In the genomic region with DNA sequence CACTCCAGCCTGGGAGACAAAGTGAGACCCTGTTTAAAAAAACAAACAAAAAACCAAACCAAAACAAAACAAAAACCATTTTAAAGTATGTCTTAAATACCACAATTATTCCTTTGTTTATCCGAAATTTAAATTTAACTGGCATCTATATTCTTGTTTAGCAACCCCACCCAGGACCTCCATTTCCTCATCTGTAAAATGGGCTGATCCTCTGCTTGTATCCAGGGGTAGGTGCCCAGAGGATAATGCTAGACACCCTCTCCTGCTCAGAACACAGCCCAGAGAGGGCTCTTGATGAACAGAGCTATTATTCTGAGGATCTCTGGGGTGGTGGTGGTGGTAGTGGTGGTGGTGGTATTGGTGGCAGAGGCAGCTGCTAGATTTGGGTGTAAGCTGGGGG, we compare ENCODE assay signal across 14 cellular contexts. TPM values are rescaled to one million over a fixed set of nuclear protein-coding genes. Genes with fewer than 3 reads are reported as not detected.
A peak's percentile ranks its signal among the peaks of the same experiment; 100 is the strongest.
DNase-seq lines count a peak whose midpoint lies in the region; ATAC-seq, FAIRE-seq and TF ChIP-seq lines count a peak whose summit lies in the region.
"Had no signal": no experiment of that assay in that cellular context is flagged by ENCODE, and none has a peak within 500 bp of the region (broad histone marks: within the 10 kb centered on the region; RNA-seq: fewer than 3 reads in every experiment).

No MANE protein-coding gene starts in this region.

- H3K27ac Mint-ChIP-seq in T-helper 2 cell treated with Interferon-gamma antibody and Interleukin-4, amounts not matched to agents 5 μg/mL and 100 μg/mL, for 36 hours, result peak overlapping the region; percentile 89
- peak overlapping the region; percentile 73 for H3K27ac Mint-ChIP-seq in dendritic cell treated with granulocyte-macrophage colony-stimulating factor and Interleukin-4, amounts not matched to agents 40 ng/mL and 50 ng/mL, for 4 days

- no peak for DNase-seq in T-helper 2 cell treated with Interferon-gamma antibody and Interleukin-4, amounts not matched to agents 5 μg/mL and 100 μg/mL, for 36 hours (ENCODE audit: low spot score)
- DNase-seq in T-helper 2 cell, result no peak
- DNase-seq in HepG2 (ENCODE audit: low spot score), result no peak
- no peak for DNase-seq in right lobe of liver
- no peak for DNase-seq in spleen
- DNase-seq in PC-3, result no peak
- DNase-seq in Kasumi-1 (lab: John Stamatoyannopoulos, UW), result no peak
- DNase-seq: 8988T, NCI-H1417, NCI-H2029, NCI-H510A treated with DMSO at 0.1 percent for 48 hours had no signal

- peaks cover 53% of the 10 kb centered on the region for H3K4me1 Mint-ChIP-seq in T-helper 2 cell treated with Interferon-gamma antibody and Interleukin-4, amounts not matched to agents 5 μg/mL and 100 μg/mL, for 36 hours (ENCODE audit: low read depth)
- peaks cover 45% of the 10 kb centered on the region for H3K4me1 Mint-ChIP-seq in dendritic cell treated with granulocyte-macrophage colony-stimulating factor and Interleukin-4, amounts not matched to agents 40 ng/mL and 50 ng/mL, for 4 days (ENCODE audit: low read depth)

- H2AFZ ChIP-seq in HepG2 (ENCODE audit: low read length) (no peak overlapping the region), PC-3 (ENCODE audit: low read length) (no peak overlapping the region)

- H3K9me3 ChIP-seq in HepG2 (ENCODE audit: low read length), result no peaks in the 10 kb centered on the region
- H3K9me3 ChIP-seq in right lobe of liver, result no peaks in the 10 kb centered on the region
- no peaks in the 10 kb centered on the region for H3K9me3 ChIP-seq in spleen
- no peaks in the 10 kb centered on the region for H3K9me3 ChIP-seq in PC-3 (ENCODE audit: low read length)
- H3K9me3 ChIP-seq: BLaER1, HAP-1 had no signal

- H3K4me2 ChIP-seq in HepG2 (ENCODE audit: low read depth, low read length) (no peak overlapping the region), PC-3 (ENCODE audit: low read length) (no peak overlapping the region)
- H3K4me2 ChIP-seq: BLaER1 had no signal

- in situ Hi-C loops in HepG2 (cut with HindIII; ENCODE audit: extremely low pct_ligation_motif_present, low pct_unique_long_range_greater_than_20kb), result no loop called here

- no TSS peak for BruUV-seq in HepG2 (replicated peaks; lab: Mats Ljungman, UMichigan)
- BruUV-seq in PC-3 (replicated peaks; lab: Mats Ljungman, UMichigan), result no TSS peak

- no peaks in the 10 kb centered on the region for H3K9me3 Mint-ChIP-seq in T-helper 2 cell treated with Interferon-gamma antibody and Interleukin-4, amounts not matched to agents 5 μg/mL and 100 μg/mL, for 36 hours
- H3K9me3 Mint-ChIP-seq in dendritic cell treated with granulocyte-macrophage colony-stimulating factor and Interleukin-4, amounts not matched to agents 40 ng/mL and 50 ng/mL, for 4 days, result no peaks in the 10 kb centered on the region

- H3K79me2 ChIP-seq in HepG2 (ENCODE audit: insufficient read depth, low read length), result no peaks in the 10 kb centered on the region
- H3K79me2 ChIP-seq in PC-3 (ENCODE audit: low read length), result no peaks in the 10 kb centered on the region

- intact Hi-C loops in HepG2 (cut with micrococcal nuclease; ENCODE audit: unreplicated experiment) (no loop called here), right lobe of liver (cut with DNase I) (loop anchor here in 1 of 2 donors (10.0 kb wide), 1 partner anchor 107 kb away; no protein-coding TSS in a partner anchor), spleen (cut with DNase I; ENCODE audit: low total_unique reads) (loop anchor here (10.0 kb wide), 2 partner anchors 67 to 97 kb away; no protein-coding TSS in a partner anchor), PC-3 (cut with micrococcal nuclease) (no loop called here)
- intact Hi-C loops in dendritic cell treated with granulocyte-macrophage colony-stimulating factor and Interleukin-4, amounts not matched to agents 40 ng/mL and 50 ng/mL, for 4 days (cut with micrococcal nuclease), result no loop called here

- no peak for TF ChIP-seq POLR2A in HepG2 (IDR thresholded peaks at IDR 0.05; ENCODE audit: insufficient read depth in 1 of 2, low read depth in 2 of 2, low read length in 2 of 2)
- TF ChIP-seq POLR2A in right lobe of liver (IDR thresholded peaks at IDR 0.05), result no peak
- TF ChIP-seq POLR2A in spleen (IDR thresholded peaks at IDR 0.05), result no peak

- no peaks in the 10 kb centered on the region for H4K20me1 ChIP-seq in HepG2 (ENCODE audit: insufficient read depth, low read length)
- no peaks in the 10 kb centered on the region for H4K20me1 ChIP-seq in PC-3 (ENCODE audit: low read length)
- H4K20me1 ChIP-seq: BLaER1 had no signal

- no peaks in the 10 kb centered on the region for H3K36me3 Mint-ChIP-seq in T-helper 2 cell treated with Interferon-gamma antibody and Interleukin-4, amounts not matched to agents 5 μg/mL and 100 μg/mL, for 36 hours (ENCODE audit: low read depth)
- H3K36me3 Mint-ChIP-seq in dendritic cell treated with granulocyte-macrophage colony-stimulating factor and Interleukin-4, amounts not matched to agents 40 ng/mL and 50 ng/mL, for 4 days (ENCODE audit: low read depth), result no peaks in the 10 kb centered on the region

- CTCF ChIA-PET in HepG2 (lab: Yijun Ruan, JAX; ENCODE audit: low intra/inter-chr PET ratio, low total read pairs), result no interaction called here
- CTCF ChIA-PET in PC-3 (lab: Charles Lee), result no interaction called here

- ATAC-seq in HepG2 (no peak), right lobe of liver (no peak), PC-3 (no peak)

- no peak overlapping the region for H3K4me3 ChIP-seq in HepG2 (replicated peaks in 1 of 3; ENCODE audit: insufficient read depth in 1 of 3, low read depth in 2 of 3, low read length in 3 of 3)
- H3K4me3 ChIP-seq in right lobe of liver, result no peak overlapping the region
- H3K4me3 ChIP-seq in spleen, result no peak overlapping the region
- no peak overlapping the region for H3K4me3 ChIP-seq in PC-3 (ENCODE audit: low read length)
- H3K4me3 ChIP-seq: BLaER1, HAP-1 had no signal

- 3% methylated on average over 1 of the region's 1 CpG for WGBS in HepG2 (ENCODE audit: low lambda C conversion rate)
- 64% methylated on average over 1 of the region's 1 CpG for WGBS in right lobe of liver (ENCODE audit: insufficient coverage, low coverage, low lambda C conversion rate, missing lambda C conversion rate)
- 91 to 100% (median 94%) methylated on average over 1 of the region's 1 CpG for WGBS in spleen, 5 donors

- H3K36me3 ChIP-seq in HepG2 (replicated peaks in 1 of 2; ENCODE audit: control insufficient read depth in 1 of 2, insufficient read depth in 2 of 2, low read length in 2 of 2) (no peaks in the 10 kb centered on the region), right lobe of liver (no peaks in the 10 kb centered on the region), spleen (no peaks in the 10 kb centered on the region), PC-3 (ENCODE audit: low read depth, low read length) (no peaks in the 10 kb centered on the region)
- H3K36me3 ChIP-seq: BLaER1, HAP-1 had no signal

- H3K4me3 Mint-ChIP-seq in T-helper 2 cell treated with Interferon-gamma antibody and Interleukin-4, amounts not matched to agents 5 μg/mL and 100 μg/mL, for 36 hours, result peak overlapping the region; percentile 38
- H3K4me3 Mint-ChIP-seq in dendritic cell treated with granulocyte-macrophage colony-stimulating factor and Interleukin-4, amounts not matched to agents 40 ng/mL and 50 ng/mL, for 4 days, result no peak overlapping the region

- H3K9me2 ChIP-seq in PC-3 (replicated peaks; ENCODE audit: low read length), result no peaks in the 10 kb centered on the region

- no peaks in the 10 kb centered on the region for H3K27me3 Mint-ChIP-seq in T-helper 2 cell treated with Interferon-gamma antibody and Interleukin-4, amounts not matched to agents 5 μg/mL and 100 μg/mL, for 36 hours (ENCODE audit: low read depth)
- H3K27me3 Mint-ChIP-seq in dendritic cell treated with granulocyte-macrophage colony-stimulating factor and Interleukin-4, amounts not matched to agents 40 ng/mL and 50 ng/mL, for 4 days, result no peaks in the 10 kb centered on the region

- POLR2A ChIA-PET in HepG2 (lab: Yijun Ruan, JAX), result no interaction called here
- POLR2A ChIA-PET in PC-3 (lab: Charles Lee; ENCODE audit: unreplicated experiment), result no interaction called here

- TF ChIP-seq EP300 in HepG2 (IDR thresholded peaks at IDR 0.05; ENCODE audit: low read depth in 2 of 2, low read length in 2 of 2) (no peak), HepG2 (CRISPR knock-in tag; IDR thresholded peaks at IDR 0.05; ENCODE audit: borderline replicate concordance) (no peak)

- H3K27ac ChIP-seq in HepG2 (ENCODE audit: extremely low read length, insufficient read depth, low read length) (no peak overlapping the region), right lobe of liver (no peak overlapping the region), spleen (peak overlapping the region in 2 of 8 donors; percentile 65 to 87), PC-3 (ENCODE audit: low read length) (no peak overlapping the region)
- H3K27ac ChIP-seq: BLaER1 had no signal

- TF ChIP-seq RAD21 in HepG2 (CRISPR knock-in tag; IDR thresholded peaks at IDR 0.05), result no peak

- H3K27me3 ChIP-seq in HepG2 (ENCODE audit: control insufficient read depth in 1 of 2, insufficient read depth in 2 of 2, low read length in 2 of 2) (peaks cover 0 to 4% of the 10 kb centered on the region in 2 experiments; a peak in 2 of 5 replicates), right lobe of liver (no peaks in the 10 kb centered on the region), spleen (replicated peaks in 1 of 7) (no peaks in the 10 kb centered on the region), PC-3 (ENCODE audit: low read length) (no peaks in the 10 kb centered on the region)
- H3K27me3 ChIP-seq: BLaER1 had no signal

- H3K4me1 ChIP-seq in HepG2 (ENCODE audit: insufficient read depth, low read length) (peaks cover 31% of the 10 kb centered on the region), right lobe of liver (no peaks in the 10 kb centered on the region), spleen (peaks cover 21 to 43% (median 35%) of the 10 kb centered on the region in 6 donors), PC-3 (ENCODE audit: insufficient read depth, low read length) (no peaks in the 10 kb centered on the region)
- H3K4me1 ChIP-seq: HAP-1 had no signal

- H3K9ac ChIP-seq in HepG2 (ENCODE audit: insufficient read depth, low read depth, low read length), result no peak overlapping the region
- no peak overlapping the region for H3K9ac ChIP-seq in PC-3 (ENCODE audit: low read length)
- H3K9ac ChIP-seq: BLaER1 had no signal

- TF ChIP-seq CTCF in HepG2 (CRISPR knock-in tag; IDR thresholded peaks at IDR 0.05) (no peak), right lobe of liver (IDR thresholded peaks at IDR 0.05) (no peak), spleen (IDR thresholded peaks at IDR 0.05 in 8 of 11, conservative IDR thresholded peaks at IDR 0.05 in 3 of 11) (no peak), PC-3 (conservative IDR thresholded peaks at IDR 0.05; ENCODE audit: low read depth, low read length) (no peak)

- FAIRE-seq in HepG2 (lab: Jason Lieb, UNC), result no peak

- no peaks in the 10 kb centered on the region for H3F3A ChIP-seq in PC-3 (ENCODE audit: low read length, unreplicated experiment)

RNA-seq across cellular contexts. Expression of gene SH2D7, which starts 9.8 kb away (rescaled TPM):
- total RNA-seq in HepG2 (2016; rRNA removed; fragmentation: Illumina TruSeq; extraction: Trizol), result not detected in 2 replicates
- not detected in 2 replicates for total RNA-seq in HepG2 (2016; cell fraction: cytosol; rRNA removed; fragmentation: Illumina TruSeq; extraction: Trizol; ENCODE audit: low read depth)
- total RNA-seq in HepG2 (2016; cell fraction: insoluble cytoplasmic fraction; rRNA removed; fragmentation: Illumina TruSeq; extraction: Trizol), result not detected in 2 replicates
- not detected in 2 replicates for total RNA-seq in HepG2 (2016; cell fraction: membrane; rRNA removed; fragmentation: Illumina TruSeq; extraction: Trizol)
- total RNA-seq in HepG2 (2016; cell fraction: nucleus; rRNA removed; fragmentation: Illumina TruSeq; extraction: Trizol), result not detected in 2 replicates
- not detected in 2 replicates for polyA plus RNA-seq in HepG2 (2011; rRNA removed)
- polyA plus RNA-seq in HepG2 (2011; cell fraction: cytosol; rRNA removed), result not detected in 2 replicates
- not detected in 2 replicates for polyA plus RNA-seq in HepG2 (2011; cell fraction: nucleus; rRNA removed)
- 0.05 TPM in 1 of 2 replicates, not detected in the other for polyA plus RNA-seq in HepG2 (2012)
- not detected in 2 replicates for polyA plus RNA-seq in HepG2 (2016; cell fraction: cytosol; fragmentation: Illumina TruSeq; extraction: Trizol; ENCODE audit: low read depth)
- polyA plus RNA-seq in HepG2 (2016; cell fraction: insoluble cytoplasmic fraction; fragmentation: Illumina TruSeq; extraction: Trizol; ENCODE audit: low read depth), result not detected in 2 replicates
- polyA plus RNA-seq in HepG2 (2016; cell fraction: membrane; fragmentation: Illumina TruSeq; extraction: Trizol; ENCODE audit: low read depth), result not detected in 2 replicates
- polyA plus RNA-seq in HepG2 (2016; cell fraction: nucleus; fragmentation: Illumina TruSeq; extraction: Trizol; ENCODE audit: insufficient read depth, low read depth), result not detected in 2 replicates
- polyA minus RNA-seq in HepG2 (2011; rRNA and poly(A)+ RNA removed; ENCODE audit: low replicate concordance), result not detected in 2 replicates
- not detected in 2 replicates for polyA minus RNA-seq in HepG2 (2011; cell fraction: cytosol; rRNA and poly(A)+ RNA removed)
- not detected in 2 replicates for polyA minus RNA-seq in HepG2 (2011; cell fraction: nucleus; rRNA and poly(A)+ RNA removed)
- total RNA-seq in right lobe of liver, result not detected
- total RNA-seq in spleen, result not detected
- polyA plus RNA-seq in spleen, result not detected
- total RNA-seq in PC-3 (2014; rRNA removed), result not detected in 2 replicates

RNA-seq across cellular contexts. Expression of gene TBC1D2B, which starts 24.7 kb away (rescaled TPM):
- 7.9 and 10.1 TPM in 2 replicates for total RNA-seq in HepG2 (2016; rRNA removed; fragmentation: Illumina TruSeq; extraction: Trizol)
- total RNA-seq in HepG2 (2016; cell fraction: cytosol; rRNA removed; fragmentation: Illumina TruSeq; extraction: Trizol; ENCODE audit: low read depth), result 4.1 and 5.1 TPM in 2 replicates
- 7.4 and 10.4 TPM in 2 replicates for total RNA-seq in HepG2 (2016; cell fraction: insoluble cytoplasmic fraction; rRNA removed; fragmentation: Illumina TruSeq; extraction: Trizol)
- 4.5 and 5.3 TPM in 2 replicates for total RNA-seq in HepG2 (2016; cell fraction: membrane; rRNA removed; fragmentation: Illumina TruSeq; extraction: Trizol)
- total RNA-seq in HepG2 (2016; cell fraction: nucleus; rRNA removed; fragmentation: Illumina TruSeq; extraction: Trizol), result 12.1 and 12.6 TPM in 2 replicates
- 14.4 and 18.8 TPM in 2 replicates for polyA plus RNA-seq in HepG2 (2011; rRNA removed)
- 8.9 and 11.2 TPM in 2 replicates for polyA plus RNA-seq in HepG2 (2011; cell fraction: cytosol; rRNA removed)
- 36.0 and 41.0 TPM in 2 replicates for polyA plus RNA-seq in HepG2 (2011; cell fraction: nucleus; rRNA removed)
- polyA plus RNA-seq in HepG2 (2012), result 7.6 and 13.3 TPM in 2 replicates
- polyA plus RNA-seq in HepG2 (2016; cell fraction: cytosol; fragmentation: Illumina TruSeq; extraction: Trizol; ENCODE audit: low read depth), result 0.70 and 0.78 TPM in 2 replicates
- polyA plus RNA-seq in HepG2 (2016; cell fraction: insoluble cytoplasmic fraction; fragmentation: Illumina TruSeq; extraction: Trizol; ENCODE audit: low read depth), result 5.9 and 9.0 TPM in 2 replicates
- 1.7 and 1.9 TPM in 2 replicates for polyA plus RNA-seq in HepG2 (2016; cell fraction: membrane; fragmentation: Illumina TruSeq; extraction: Trizol; ENCODE audit: low read depth)
- polyA plus RNA-seq in HepG2 (2016; cell fraction: nucleus; fragmentation: Illumina TruSeq; extraction: Trizol; ENCODE audit: insufficient read depth, low read depth), result 16.5 and 18.2 TPM in 2 replicates
- 27.1 and 31.4 TPM in 2 replicates for polyA minus RNA-seq in HepG2 (2011; rRNA and poly(A)+ RNA removed; ENCODE audit: low replicate concordance)
- polyA minus RNA-seq in HepG2 (2011; cell fraction: cytosol; rRNA and poly(A)+ RNA removed), result 8.7 and 10.4 TPM in 2 replicates
- 28.2 and 32.3 TPM in 2 replicates for polyA minus RNA-seq in HepG2 (2011; cell fraction: nucleus; rRNA and poly(A)+ RNA removed)
- total RNA-seq in right lobe of liver, result 10 to 100 TPM; 23.7 to 81.4 (median 29.6) TPM
- 100 to 1,000 TPM in 5 of 7 donors, 10 to 100 TPM in 2; 88.7 to 131 (median 106) TPM for total RNA-seq in spleen
- polyA plus RNA-seq in spleen, result 10 to 100 TPM in 2 of 3 donors, 1 to 10 TPM in 1; 9.4 to 19.4 (median 10.0) TPM
- total RNA-seq in PC-3 (2014; rRNA removed), result 12.6 and 19.0 TPM in 2 replicates

RNA-seq across cellular contexts. Expression of gene CIB2, which starts 29.0 kb away (rescaled TPM):
- total RNA-seq in HepG2 (2016; rRNA removed; fragmentation: Illumina TruSeq; extraction: Trizol) (1.5 and 1.8 TPM in 2 replicates), right lobe of liver (1 to 10 TPM in 2 of 6 experiments, under 1 TPM in 3, not detected in 1; 0.22 to 1.3 (median 0.74) TPM), spleen (1 to 10 TPM; 1.0 to 5.0 (median 3.5) TPM), PC-3 (2014; rRNA removed) (7.3 and 10.4 TPM in 2 replicates)
- 6.0 and 7.3 TPM in 2 replicates for total RNA-seq in HepG2 (2016; cell fraction: cytosol; rRNA removed; fragmentation: Illumina TruSeq; extraction: Trizol; ENCODE audit: low read depth)
- 1.6 and 2.2 TPM in 2 replicates for total RNA-seq in HepG2 (2016; cell fraction: insoluble cytoplasmic fraction; rRNA removed; fragmentation: Illumina TruSeq; extraction: Trizol)
- total RNA-seq in HepG2 (2016; cell fraction: membrane; rRNA removed; fragmentation: Illumina TruSeq; extraction: Trizol), result 6.9 and 9.0 TPM in 2 replicates
- 0.63 and 0.84 TPM in 2 replicates for total RNA-seq in HepG2 (2016; cell fraction: nucleus; rRNA removed; fragmentation: Illumina TruSeq; extraction: Trizol)
- polyA plus RNA-seq in HepG2 (2011; rRNA removed) (1.4 and 4.5 TPM in 2 replicates), spleen (1 to 10 TPM; 1.7 to 3.2 (median 3.1) TPM)
- 1.5 and 2.4 TPM in 2 replicates for polyA plus RNA-seq in HepG2 (2011; cell fraction: cytosol; rRNA removed)
- 0.19 and 0.87 TPM in 2 replicates for polyA plus RNA-seq in HepG2 (2011; cell fraction: nucleus; rRNA removed)
- 2.2 and 3.7 TPM in 2 replicates for polyA plus RNA-seq in HepG2 (2012)
- polyA plus RNA-seq in HepG2 (2016; cell fraction: cytosol; fragmentation: Illumina TruSeq; extraction: Trizol; ENCODE audit: low read depth), result 13.6 and 14.5 TPM in 2 replicates
- polyA plus RNA-seq in HepG2 (2016; cell fraction: insoluble cytoplasmic fraction; fragmentation: Illumina TruSeq; extraction: Trizol; ENCODE audit: low read depth), result 3.1 and 4.0 TPM in 2 replicates
- polyA plus RNA-seq in HepG2 (2016; cell fraction: membrane; fragmentation: Illumina TruSeq; extraction: Trizol; ENCODE audit: low read depth), result 13.2 TPM in 2 replicates
- polyA plus RNA-seq in HepG2 (2016; cell fraction: nucleus; fragmentation: Illumina TruSeq; extraction: Trizol; ENCODE audit: insufficient read depth, low read depth), result 2.5 and 2.6 TPM in 2 replicates
- 1.3 and 2.2 TPM in 2 replicates for polyA minus RNA-seq in HepG2 (2011; rRNA and poly(A)+ RNA removed; ENCODE audit: low replicate concordance)
- polyA minus RNA-seq in HepG2 (2011; cell fraction: cytosol; rRNA and poly(A)+ RNA removed), result 1.8 TPM in 1 of 2 replicates, not detected in the other
- 0.77 TPM in 1 of 2 replicates, not detected in the other for polyA minus RNA-seq in HepG2 (2011; cell fraction: nucleus; rRNA and poly(A)+ RNA removed)

RNA-seq across cellular contexts. Expression of gene IDH3A, which starts 47.0 kb away (rescaled TPM):
- total RNA-seq in HepG2 (2016; rRNA removed; fragmentation: Illumina TruSeq; extraction: Trizol) (50.7 and 130 TPM in 2 replicates), right lobe of liver (10 to 100 TPM; 22.0 to 46.5 (median 34.6) TPM), spleen (10 to 100 TPM; 63.9 to 90.7 (median 74.0) TPM), PC-3 (2014; rRNA removed) (55.0 and 78.8 TPM in 2 replicates)
- 6.5 and 9.4 TPM in 2 replicates for total RNA-seq in HepG2 (2016; cell fraction: cytosol; rRNA removed; fragmentation: Illumina TruSeq; extraction: Trizol; ENCODE audit: low read depth)
- total RNA-seq in HepG2 (2016; cell fraction: insoluble cytoplasmic fraction; rRNA removed; fragmentation: Illumina TruSeq; extraction: Trizol), result 50.0 and 88.2 TPM in 2 replicates
- 14.4 and 16.1 TPM in 2 replicates for total RNA-seq in HepG2 (2016; cell fraction: membrane; rRNA removed; fragmentation: Illumina TruSeq; extraction: Trizol)
- total RNA-seq in HepG2 (2016; cell fraction: nucleus; rRNA removed; fragmentation: Illumina TruSeq; extraction: Trizol), result 30.4 and 30.8 TPM in 2 replicates
- polyA plus RNA-seq in HepG2 (2011; rRNA removed) (34.2 and 40.7 TPM in 2 replicates), spleen (10 to 100 TPM; 27.6 to 36.5 (median 31.7) TPM)
- polyA plus RNA-seq in HepG2 (2011; cell fraction: cytosol; rRNA removed), result 25.1 and 40.0 TPM in 2 replicates
- polyA plus RNA-seq in HepG2 (2011; cell fraction: nucleus; rRNA removed), result 22.1 and 25.9 TPM in 2 replicates
- 43.6 and 58.5 TPM in 2 replicates for polyA plus RNA-seq in HepG2 (2012)
- polyA plus RNA-seq in HepG2 (2016; cell fraction: cytosol; fragmentation: Illumina TruSeq; extraction: Trizol; ENCODE audit: low read depth), result 5.2 and 7.2 TPM in 2 replicates
- 87.0 and 90.5 TPM in 2 replicates for polyA plus RNA-seq in HepG2 (2016; cell fraction: insoluble cytoplasmic fraction; fragmentation: Illumina TruSeq; extraction: Trizol; ENCODE audit: low read depth)
- polyA plus RNA-seq in HepG2 (2016; cell fraction: membrane; fragmentation: Illumina TruSeq; extraction: Trizol; ENCODE audit: low read depth), result 13.0 and 13.1 TPM in 2 replicates
- polyA plus RNA-seq in HepG2 (2016; cell fraction: nucleus; fragmentation: Illumina TruSeq; extraction: Trizol; ENCODE audit: insufficient read depth, low read depth), result 42.0 and 56.1 TPM in 2 replicates
- polyA minus RNA-seq in HepG2 (2011; rRNA and poly(A)+ RNA removed; ENCODE audit: low replicate concordance), result 25.1 and 123 TPM in 2 replicates
- 28.9 and 36.8 TPM in 2 replicates for polyA minus RNA-seq in HepG2 (2011; cell fraction: cytosol; rRNA and poly(A)+ RNA removed)
- polyA minus RNA-seq in HepG2 (2011; cell fraction: nucleus; rRNA and poly(A)+ RNA removed), result 20.3 and 30.1 TPM in 2 replicates
